Comparison of ENCODE assay signal across 8 cellular contexts in genomic region chr19:36528194-36528920, GRCh38. TPM values are rescaled to one million over a fixed set of nuclear protein-coding genes. Genes with fewer than 3 reads are reported as not detected.
DNase-seq lines count a peak whose midpoint lies in the region; ATAC-seq and TF ChIP-seq lines count a peak whose summit lies in the region.

TSS of gene ZNF260 (minus strand) at chr19:36528271. CDS start at chr19:36515238, 13,033 bp downstream.

- H3K4me2 ChIP-seq in GM23338, result peak within 1 kb of the TSS; percentile 86

- peak within 1 kb of the TSS; percentile 100 for H3K27ac Mint-ChIP-seq in GM23338
- peak within 1 kb of the TSS; percentile 94 to 99 for H3K27ac Mint-ChIP-seq in natural killer cell

- peaks cover 7% of the 10 kb centered on the region for H3K27me3 Mint-ChIP-seq in GM23338 (ENCODE audit: insufficient read depth, low read depth, poor library complexity)
- H3K27me3 Mint-ChIP-seq in natural killer cell (ENCODE audit: low read depth in 2 of 2), result no peaks in the 10 kb centered on the region

- H3K9me2 ChIP-seq in GM23338 (ENCODE audit: insufficient read depth), result no peaks in the 10 kb centered on the region

- peak within 1 kb of the TSS; percentile 74 for H3K4me3 ChIP-seq in GM23338
- peak within 1 kb of the TSS; percentile 99 for H3K4me3 ChIP-seq in LNCaP clone FGC (ENCODE audit: low read depth, low read length)
- peak within 1 kb of the TSS; percentile 43 for H3K4me3 ChIP-seq in RWPE2 (ENCODE audit: severe bottlenecking)
- peak within 1 kb of the TSS; percentile 97 for H3K4me3 ChIP-seq in fibroblast of pulmonary artery (replicated peaks; ENCODE audit: low read depth, low read length)

- no peaks in the 10 kb centered on the region for H3K9me3 ChIP-seq in RWPE2 (ENCODE audit: severe bottlenecking)

- TF ChIP-seq CTCF in GM23338 (conservative IDR thresholded peaks at IDR 0.05; ENCODE audit: low read depth in 2 of 2), result no peak
- TF ChIP-seq CTCF in LNCaP clone FGC (IDR thresholded peaks at IDR 0.05; ENCODE audit: control insufficient read depth, extremely low read depth, insufficient read depth), result no peak
- TF ChIP-seq CTCF in RWPE2 (IDR thresholded peaks at IDR 0.05; ENCODE audit: poor library complexity, severe bottlenecking), result no peak
- TF ChIP-seq CTCF in fibroblast of pulmonary artery (IDR thresholded peaks at IDR 0.05; ENCODE audit: low read length, missing control alignments), result no peak
- no peak for TF ChIP-seq CTCF in natural killer cell (IDR thresholded peaks at IDR 0.05)

- H3K36me3 ChIP-seq in GM23338 (ENCODE audit: insufficient read depth) (peaks cover 6% of the 10 kb centered on the region; the same call in 1 of the 2 replicates), RWPE2 (ENCODE audit: low read depth) (peaks cover 25% of the 10 kb centered on the region)

- peak; percentile 96 for ATAC-seq in GM23338
- ATAC-seq in RWPE2 (ENCODE audit: low read depth), result peak; percentile 96
- ATAC-seq in natural killer cell, result peak; percentile 77 to 92 (median 84)

- H3K4me1 Mint-ChIP-seq in GM23338 (peaks cover 12% of the 10 kb centered on the region; the same call in 2 of the 3 replicates), natural killer cell (peaks cover 27 to 30% of the 10 kb centered on the region in 2 donors)

- no peaks in the 10 kb centered on the region for H3F3A ChIP-seq in GM23338 (replicated peaks; ENCODE audit: low read depth)

- H3K9me3 Mint-ChIP-seq in GM23338, result peaks cover 34% of the 10 kb centered on the region
- peaks cover 0 to 7% of the 10 kb centered on the region in 2 donors for H3K9me3 Mint-ChIP-seq in natural killer cell

- peaks cover 15% of the 10 kb centered on the region for H3K4me1 ChIP-seq in GM23338 (ENCODE audit: insufficient read depth)
- H3K4me1 ChIP-seq in RWPE2 (ENCODE audit: insufficient read depth, poor library complexity, severe bottlenecking), result no peaks in the 10 kb centered on the region

- peak; percentile 97 for DNase-seq in Daoy (ENCODE audit: low read depth)
- peak; percentile 99 for DNase-seq in GM23338 (ENCODE audit: low spot score)
- DNase-seq in LNCaP clone FGC (ENCODE audit: low read depth), result peak; percentile 97
- peak; percentile 94 for DNase-seq in RWPE2 (ENCODE audit: low spot score)
- DNase-seq in activated effector memory CD4-positive, alpha-beta T cell treated with Interleukin-2 at 50 U/mL for 16 hours, result peak; percentile 86
- DNase-seq in fibroblast of pulmonary artery (ENCODE audit: low read depth), result peak; percentile 99
- DNase-seq in natural killer cell, result peak; percentile 90
- DNase-seq in stimulated activated naive CD4-positive, alpha-beta T cell (lab: John Stamatoyannopoulos, UW), result peak; percentile 83 to 98 (median 88)

- peaks cover 9% of the 10 kb centered on the region for H4K20me1 ChIP-seq in GM23338 (replicated peaks; ENCODE audit: insufficient read depth)

- intact Hi-C loops in natural killer cell (cut with micrococcal nuclease), result loop anchor here (1.0 to 2.0 kb wide), 11 partner anchors 39 to 1066 kb away; partner anchors contain the start of genes ZNF345, ZNF382, ZNF461 and ZNF527

- H3K27me3 ChIP-seq in GM23338 (ENCODE audit: insufficient read depth) (no peaks in the 10 kb centered on the region), RWPE2 (ENCODE audit: insufficient read depth, poor library complexity, severe bottlenecking) (no peaks in the 10 kb centered on the region)

- H3K27ac ChIP-seq in GM23338 (ENCODE audit: low read depth), result peak within 1 kb of the TSS; percentile 84
- H3K27ac ChIP-seq in RWPE2 (ENCODE audit: poor library complexity, severe bottlenecking), result peak within 1 kb of the TSS; percentile 56

- H2AFZ ChIP-seq in GM23338, result peak within 1 kb of the TSS; percentile 100

- H3K79me2 ChIP-seq in GM23338 (replicated peaks; ENCODE audit: insufficient read depth), result peaks cover 70% of the 10 kb centered on the region

- H3K36me3 Mint-ChIP-seq in GM23338 (ENCODE audit: low read depth) (peaks cover 55% of the 10 kb centered on the region), natural killer cell (peaks cover 8% of the 10 kb centered on the region)

- peak within 1 kb of the TSS; percentile 98 for H3K4me3 Mint-ChIP-seq in GM23338
- peak within 1 kb of the TSS; percentile 97 for H3K4me3 Mint-ChIP-seq in natural killer cell

TF ChIP-seq in GM23338, 12 proteins besides CTCF, POLR2A, EP300 and RAD21:
- TF ChIP-seq ZNF331 (CRISPR knock-in tag; IDR thresholded peaks at IDR 0.05; ENCODE audit: low read depth) (no peak), REST (IDR thresholded peaks at IDR 0.05; ENCODE audit: unreplicated experiment) (peak; percentile 11), EZH2 (IDR thresholded peaks at IDR 0.05; ENCODE audit: low read depth, unreplicated experiment) (no peak), CREB1 (CRISPR knock-in tag; IDR thresholded peaks at IDR 0.05; ENCODE audit: low read depth) (peak; percentile 81), EZH2phosphoT487 (IDR thresholded peaks at IDR 0.05; ENCODE audit: unreplicated experiment) (no peak), POLR2AphosphoS5 (IDR thresholded peaks at IDR 0.05; ENCODE audit: low read depth) (peak; percentile 97), ETS1 (IDR thresholded peaks at IDR 0.05) (peak; percentile 94)
TF ChIP-seq in GM23338: peak in this region for 4.

RNA-seq across cellular contexts. Expression of gene ZNF260, which starts in this region (rescaled TPM):
- total RNA-seq in Daoy (2014; rRNA removed; shearing (Covaris generic)), result 9.1 and 11.8 TPM in 2 replicates
- total RNA-seq in GM23338 (2014; rRNA removed; shearing (Covaris generic)), result 32.6 and 35.9 TPM in 2 replicates
- 19.4 and 26.8 TPM in 2 replicates for polyA plus RNA-seq in GM23338 (2016; fragmentation: Nextera tagmentation; extraction: Ambion mirVana)
- 1 to 10 TPM; 8.0 to 9.4 (median 8.4) TPM for total RNA-seq in natural killer cell

Comparison
In these comparisons a context has a peak if more than half of its experiments do, and no peak if none do; other contexts are left out.
1. Peak in every context shown above with its lines: DNase-seq, ATAC-seq, H3K4me3 ChIP-seq and H3K27ac ChIP-seq.
2. H3K4me3 ChIP-seq: peak in every context shown above with its lines; median percentile 99 in LNCaP clone FGC; 97 in fibroblast of pulmonary artery; 74 in GM23338; 43 in RWPE2.